ENCODE assay signal across 29 cellular contexts in genomic region chr5:87787640-87788039, GRCh38.
DNase-seq lines count a peak whose midpoint lies in the region; ATAC-seq and TF ChIP-seq lines count a peak whose summit lies in the region.
"Had no signal": no experiment of that assay in that cellular context is flagged by ENCODE, and none has a peak within 500 bp of the region (broad histone marks: within the 10 kb centered on the region; RNA-seq: fewer than 3 reads in every experiment).

No MANE protein-coding gene starts in this region.

- no peak overlapping the region for H3K4me3 ChIP-seq in HAP-1
- H3K4me3 ChIP-seq in dorsolateral prefrontal cortex, result peak overlapping the region in 47 of 59 donors; percentile 1 to 47 (median 23)
- peak overlapping the region; percentile 23 for H3K4me3 ChIP-seq in neural cell (ENCODE audit: low read length)
- H3K4me3 ChIP-seq: BLaER1, cardiac muscle cell, coronary artery, left ventricle myocardium inferior had no signal

- H2AFZ ChIP-seq in neural cell (ENCODE audit: low read depth, low read length), result no peak overlapping the region

- POLR2A ChIA-PET in activated CD4-positive, alpha-beta T cell treated with anti-CD3 and anti-CD28 coated beads for 36 hours (lab: Charles Lee), result no interaction called here

- no peak for TF ChIP-seq EP300 in neural cell (conservative IDR thresholded peaks at IDR 0.05; ENCODE audit: poor library complexity, severe bottlenecking)

- H3K27ac Mint-ChIP-seq in activated CD4-positive, alpha-beta T cell treated with anti-CD3 and anti-CD28 coated beads for 36 hours, result no peak overlapping the region
- H3K27ac Mint-ChIP-seq: activated CD8-positive, alpha-beta T cell treated with anti-CD3 and anti-CD28 coated beads for 36 hours; activated naive CD4-positive, alpha-beta T cell treated with anti-CD3 and anti-CD28 coated beads, Interleukin-2, amount 50 U/mL, for 72 hours; effector memory CD8-positive, alpha-beta T cell; mesothelial cell of epicardium; naive thymus-derived CD4-positive, alpha-beta T cell; T-helper 1 cell treated with Interleukin-12 subunit alpha and Interleukin-12 subunit beta and Interleukin-4 antibody, amounts not matched to agents 30 μg/mL and 1 μg/mL, for 36 hours; type B pancreatic cell had no signal

- no peaks in the 10 kb centered on the region for H3F3A ChIP-seq in neural cell (ENCODE audit: insufficient read depth, low read length, poor library complexity, severe bottlenecking)

- no peaks in the 10 kb centered on the region for H3K36me3 ChIP-seq in HAP-1 (replicated peaks)
- H3K36me3 ChIP-seq in neural cell (ENCODE audit: insufficient read depth, low read length), result no peaks in the 10 kb centered on the region
- H3K36me3 ChIP-seq: BLaER1, cardiac muscle cell, left ventricle myocardium inferior had no signal

- no peak for ATAC-seq in activated CD4-positive, alpha-beta T cell treated with anti-CD3 and anti-CD28 coated beads for 36 hours
- ATAC-seq: activated CD8-positive, alpha-beta T cell treated with anti-CD3 and anti-CD28 coated beads for 36 hours; activated naive CD4-positive, alpha-beta T cell treated with anti-CD3 and anti-CD28 coated beads, Interleukin-2, amount 50 U/mL, for 72 hours; effector memory CD8-positive, alpha-beta T cell; naive thymus-derived CD4-positive, alpha-beta T cell had no signal

- H3K27ac ChIP-seq in dorsolateral prefrontal cortex, result peak overlapping the region in 57 of 59 donors; percentile 7 to 94 (median 81)
- H3K27ac ChIP-seq in neural cell (ENCODE audit: low read length), result peak overlapping the region; percentile 48
- H3K27ac ChIP-seq: BLaER1, cardiac muscle cell, coronary artery, left ventricle myocardium inferior, RWPE1 had no signal

- no peaks in the 10 kb centered on the region for H3K9me3 Mint-ChIP-seq in activated CD4-positive, alpha-beta T cell treated with anti-CD3 and anti-CD28 coated beads for 36 hours (ENCODE audit: low read depth)
- H3K9me3 Mint-ChIP-seq: activated CD8-positive, alpha-beta T cell treated with anti-CD3 and anti-CD28 coated beads for 36 hours; activated naive CD4-positive, alpha-beta T cell treated with anti-CD3 and anti-CD28 coated beads, Interleukin-2, amount 50 U/mL, for 72 hours; effector memory CD8-positive, alpha-beta T cell; mesothelial cell of epicardium; naive thymus-derived CD4-positive, alpha-beta T cell; T-helper 1 cell treated with Interleukin-12 subunit alpha and Interleukin-12 subunit beta and Interleukin-4 antibody, amounts not matched to agents 30 μg/mL and 1 μg/mL, for 36 hours; type B pancreatic cell had no signal

- intact Hi-C loops in dorsolateral prefrontal cortex (cut with DNase I), result loop anchor here (10.0 kb wide), 3 partner anchors 107 to 697 kb away; no protein-coding TSS in a partner anchor
- intact Hi-C loops in activated CD4-positive, alpha-beta T cell treated with anti-CD3 and anti-CD28 coated beads for 36 hours (cut with DNase I, micrococcal nuclease), result no loop called here

- H3K27me3 Mint-ChIP-seq in activated CD4-positive, alpha-beta T cell treated with anti-CD3 and anti-CD28 coated beads for 36 hours, result peaks cover 14% of the 10 kb centered on the region

- no peaks in the 10 kb centered on the region for H3K27me3 ChIP-seq in HAP-1 (ENCODE audit: low read depth)
- no peaks in the 10 kb centered on the region for H3K27me3 ChIP-seq in dorsolateral prefrontal cortex
- H3K27me3 ChIP-seq in neural cell (ENCODE audit: insufficient read depth, low read depth, low read length), result no peaks in the 10 kb centered on the region
- H3K27me3 ChIP-seq: BLaER1 had no signal

- H3K4me3 Mint-ChIP-seq in activated CD4-positive, alpha-beta T cell treated with anti-CD3 and anti-CD28 coated beads for 36 hours, result no peak overlapping the region
- H3K4me3 Mint-ChIP-seq: activated CD8-positive, alpha-beta T cell treated with anti-CD3 and anti-CD28 coated beads for 36 hours; effector memory CD8-positive, alpha-beta T cell; mesothelial cell of epicardium; naive thymus-derived CD4-positive, alpha-beta T cell; T-helper 1 cell treated with Interleukin-12 subunit alpha and Interleukin-12 subunit beta and Interleukin-4 antibody, amounts not matched to agents 30 μg/mL and 1 μg/mL, for 36 hours; type B pancreatic cell had no signal

- H3K4me1 ChIP-seq in HAP-1, result peaks cover 11% of the 10 kb centered on the region
- H3K4me1 ChIP-seq: BLaER1, left ventricle myocardium inferior had no signal

- no peaks in the 10 kb centered on the region for H3K9me2 ChIP-seq in neural cell (ENCODE audit: insufficient read depth, low read length)

- peak overlapping the region; percentile 30 for H3K9ac ChIP-seq in neural cell (ENCODE audit: low read length)
- H3K9ac ChIP-seq: BLaER1 had no signal

- H3K9me3 ChIP-seq in HAP-1, result no peaks in the 10 kb centered on the region
- H3K9me3 ChIP-seq in neural cell (ENCODE audit: low read length), result no peaks in the 10 kb centered on the region
- H3K9me3 ChIP-seq: BLaER1, left ventricle myocardium inferior had no signal

- in situ Hi-C loops in HAP-1 (cut with MboI; ENCODE audit: low sequenced_read_pairs), result loop anchor here (25.0 kb wide), 1 partner anchor 350 kb away; no protein-coding TSS in a partner anchor

- no peaks in the 10 kb centered on the region for H4K20me1 ChIP-seq in neural cell (ENCODE audit: insufficient read depth)
- H4K20me1 ChIP-seq: BLaER1 had no signal

- H3K36me3 Mint-ChIP-seq in activated CD4-positive, alpha-beta T cell treated with anti-CD3 and anti-CD28 coated beads for 36 hours (ENCODE audit: low read depth), result no peaks in the 10 kb centered on the region
- H3K36me3 Mint-ChIP-seq: activated naive CD4-positive, alpha-beta T cell treated with anti-CD3 and anti-CD28 coated beads, Interleukin-2, amount 50 U/mL, for 72 hours; mesothelial cell of epicardium; naive thymus-derived CD4-positive, alpha-beta T cell; type B pancreatic cell had no signal

- H3K4me1 Mint-ChIP-seq in activated CD4-positive, alpha-beta T cell treated with anti-CD3 and anti-CD28 coated beads for 36 hours, result no peaks in the 10 kb centered on the region
- H3K4me1 Mint-ChIP-seq: mesothelial cell of epicardium; naive thymus-derived CD4-positive, alpha-beta T cell had no signal

- DNase-seq in HAP-1 (ENCODE audit: low spot score in 2 of 2) (peak; percentile 48 to 80), NCI-H2081 treated with DMSO at 0.1 percent for 48 hours (lab: John Stamatoyannopoulos, UW) (peak; percentile 24), dorsolateral prefrontal cortex (no peak), SW480 (ENCODE audit: low spot score) (no peak), hepatic stellate cell (ENCODE audit: low spot score) (no peak), mucosa of gallbladder (ENCODE audit: low spot score) (no peak)
- no peak for DNase-seq in activated CD4-positive, alpha-beta T cell treated with anti-CD3 and anti-CD28 coated beads for 36 hours
- DNase-seq: activated CD4-positive, alpha-beta T cell treated with anti-CD3 and anti-CD28 coated beads for 1 hour; activated CD8-positive, alpha-beta T cell treated with anti-CD3 and anti-CD28 coated beads for 36 hours; DMS79; effector memory CD8-positive, alpha-beta T cell; head of caudate nucleus; IMR-90; left ventricle myocardium inferior; naive thymus-derived CD4-positive, alpha-beta T cell; NCI-H1048; NCI-H2029; NCI-H446; small intestine; stimulated activated CD4-positive, alpha-beta T cell treated with anti-CD3 and anti-CD28 coated beads, Interleukin-2, amount 100 ng/mL, for 24 hours had no signal

- TF ChIP-seq CTCF in dorsolateral prefrontal cortex (IDR thresholded peaks at IDR 0.05 in 54 of 56, conservative IDR thresholded peaks at IDR 0.05 in 2 of 56; ENCODE audit: low read depth in 1 of 56, partially characterized antibody in 56 of 56) (no peak), neural cell (IDR thresholded peaks at IDR 0.05; ENCODE audit: poor library complexity, severe bottlenecking) (no peak)

- CTCF ChIA-PET in activated CD4-positive, alpha-beta T cell treated with anti-CD3 and anti-CD28 coated beads for 36 hours (lab: Charles Lee), result interaction anchor here (0.6 to 1.2 kb wide), 2 partner anchors 18 to 903 kb away, joined by 4 to 5 read pairs; no protein-coding TSS in a partner anchor

- no peak overlapping the region for H3K4me2 ChIP-seq in neural cell (ENCODE audit: low read length)
- H3K4me2 ChIP-seq: BLaER1 had no signal

- TF ChIP-seq RAD21 in neural cell (conservative IDR thresholded peaks at IDR 0.05), result no peak

- peaks cover 60% of the 10 kb centered on the region for H3K79me2 ChIP-seq in neural cell (replicated peaks; ENCODE audit: insufficient read depth, low read length)

TF ChIP-seq in neural cell, 6 proteins besides CTCF, POLR2A, EP300 and RAD21:
- TF ChIP-seq TAF1 (IDR thresholded peaks at IDR 0.05; ENCODE audit: low read depth) (no peak), EZH2 (IDR thresholded peaks at IDR 0.05; ENCODE audit: borderline replicate concordance, insufficient read depth, low read length, poor library complexity, severe bottlenecking) (no peak), MXI1 (conservative IDR thresholded peaks at IDR 0.05; ENCODE audit: poor library complexity, severe bottlenecking) (no peak), POLR2AphosphoS5 (IDR thresholded peaks at IDR 0.05) (no peak), SMC3 (conservative IDR thresholded peaks at IDR 0.05; ENCODE audit: poor library complexity) (no peak)
- TF ChIP-seq, protein P1, sequence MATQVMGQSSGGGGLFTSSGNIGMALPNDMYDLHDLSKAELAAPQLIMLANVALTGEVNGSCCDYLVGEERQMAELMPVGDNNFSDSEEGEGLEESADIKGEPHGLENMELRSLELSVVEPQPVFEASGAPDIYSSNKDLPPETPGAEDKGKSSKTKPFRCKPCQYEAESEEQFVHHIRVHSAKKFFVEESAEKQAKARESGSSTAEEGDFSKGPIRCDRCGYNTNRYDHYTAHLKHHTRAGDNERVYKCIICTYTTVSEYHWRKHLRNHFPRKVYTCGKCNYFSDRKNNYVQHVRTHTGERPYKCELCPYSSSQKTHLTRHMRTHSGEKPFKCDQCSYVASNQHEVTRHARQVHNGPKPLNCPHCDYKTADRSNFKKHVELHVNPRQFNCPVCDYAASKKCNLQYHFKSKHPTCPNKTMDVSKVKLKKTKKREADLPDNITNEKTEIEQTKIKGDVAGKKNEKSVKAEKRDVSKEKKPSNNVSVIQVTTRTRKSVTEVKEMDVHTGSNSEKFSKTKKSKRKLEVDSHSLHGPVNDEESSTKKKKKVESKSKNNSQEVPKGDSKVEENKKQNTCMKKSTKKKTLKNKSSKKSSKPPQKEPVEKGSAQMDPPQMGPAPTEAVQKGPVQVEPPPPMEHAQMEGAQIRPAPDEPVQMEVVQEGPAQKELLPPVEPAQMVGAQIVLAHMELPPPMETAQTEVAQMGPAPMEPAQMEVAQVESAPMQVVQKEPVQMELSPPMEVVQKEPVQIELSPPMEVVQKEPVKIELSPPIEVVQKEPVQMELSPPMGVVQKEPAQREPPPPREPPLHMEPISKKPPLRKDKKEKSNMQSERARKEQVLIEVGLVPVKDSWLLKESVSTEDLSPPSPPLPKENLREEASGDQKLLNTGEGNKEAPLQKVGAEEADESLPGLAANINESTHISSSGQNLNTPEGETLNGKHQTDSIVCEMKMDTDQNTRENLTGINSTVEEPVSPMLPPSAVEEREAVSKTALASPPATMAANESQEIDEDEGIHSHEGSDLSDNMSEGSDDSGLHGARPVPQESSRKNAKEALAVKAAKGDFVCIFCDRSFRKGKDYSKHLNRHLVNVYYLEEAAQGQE (IDR thresholded peaks at IDR 0.05; ENCODE audit: borderline replicate concordance), result no peak

Comparison
In these comparisons a context has a peak if more than half of its experiments do, and no peak if none do; other contexts are left out.
1. DNase-seq: peak in HAP-1 (2 of 2) and NCI-H2081 treated with DMSO at 0.1 percent for 48 hours (single experiment); none in dorsolateral prefrontal cortex (0 of 10), SW480 (single experiment), hepatic stellate cell (single experiment), activated CD4-positive, alpha-beta T cell treated with anti-CD3 and anti-CD28 coated beads for 36 hours (single experiment) and mucosa of gallbladder (single experiment).
2. intact Hi-C loops: an anchor here in dorsolateral prefrontal cortex (10.0 kb wide); none called in activated CD4-positive, alpha-beta T cell treated with anti-CD3 and anti-CD28 coated beads for 36 hours.